16 cellular contexts compared by ENCODE assay signal in genomic region chr2:43467889-43468288, GRCh38.
A peak's percentile ranks its signal among the peaks of the same experiment; 100 is the strongest.
DNase-seq lines count a peak whose midpoint lies in the region; ATAC-seq, FAIRE-seq and TF ChIP-seq lines count a peak whose summit lies in the region.
"Had no signal": no experiment of that assay in that cellular context is flagged by ENCODE, and none has a peak within 500 bp of the region (broad histone marks: within the 10 kb centered on the region; RNA-seq: fewer than 3 reads in every experiment).

No MANE protein-coding gene starts in this region.

- H3K36me3 ChIP-seq in pancreas (no peaks in the 10 kb centered on the region), kidney (ENCODE audit: control insufficient read depth in 1 of 2, insufficient read depth in 2 of 2, low read length in 2 of 2) (no peaks in the 10 kb centered on the region)
- H3K36me3 ChIP-seq: HAP-1 had no signal

- 87 to 93% methylated on average over 3 of the region's 3 CpGs for WGBS in pancreas, 2 donors

- H3K4me3 ChIP-seq in AG10803 (ENCODE audit: low read length) (no peak overlapping the region), pancreas (no peak overlapping the region), kidney (ENCODE audit: low read length in 2 of 2) (no peak overlapping the region)
- H3K4me3 ChIP-seq: HAP-1, spleen had no signal

- intact Hi-C loops in pancreas (cut with DNase I) (no loop called here), cardiac septum (cut with DNase I) (no loop called here), kidney (cut with DNase I) (no loop called here)

- CTCF ChIA-PET in RWPE1 (lab: Yijun Ruan, JAX), result interaction anchor here (0.7 to 0.8 kb wide), 2 partner anchors 26 to 149 kb away, joined by 3 read pairs; no protein-coding TSS in a partner anchor

- H3K27ac ChIP-seq in RWPE1 (no peak overlapping the region), epithelial cell of prostate (peak overlapping the region; percentile 6), pancreas (no peak overlapping the region), kidney (ENCODE audit: low read depth in 2 of 2, low read length in 2 of 2) (no peak overlapping the region)
- H3K27ac ChIP-seq: spleen had no signal

- no peak for TF ChIP-seq CTCF in AG10803 (conservative IDR thresholded peaks at IDR 0.05; ENCODE audit: low read length)
- no peak for TF ChIP-seq CTCF in RWPE1 (conservative IDR thresholded peaks at IDR 0.05; ENCODE audit: low read depth)
- TF ChIP-seq CTCF in pancreas (IDR thresholded peaks at IDR 0.05), result no peak
- TF ChIP-seq CTCF in GM10266 (IDR thresholded peaks at IDR 0.05; ENCODE audit: control insufficient read depth, insufficient read depth, low read depth, missing control alignments), result no peak
- TF ChIP-seq CTCF in kidney (IDR thresholded peaks at IDR 0.05; ENCODE audit: borderline replicate concordance, extremely low read depth, insufficient read depth), result no peak

- H3K9me3 ChIP-seq in pancreas (no peaks in the 10 kb centered on the region), kidney (ENCODE audit: control insufficient read depth in 1 of 2, low read length in 2 of 2) (no peaks in the 10 kb centered on the region)
- H3K9me3 ChIP-seq: HAP-1, spleen had no signal

- no peaks in the 10 kb centered on the region for H3K27me3 ChIP-seq in pancreas
- H3K27me3 ChIP-seq: spleen had no signal

- peak; percentile 47 for FAIRE-seq in pancreas (lab: Jason Lieb, UNC)
- FAIRE-seq in kidney (lab: Jason Lieb, UNC), result no peak
- FAIRE-seq: urothelium cell line had no signal

- H3K9ac ChIP-seq in kidney (ENCODE audit: low read length in 2 of 2), result no peak overlapping the region

- POLR2A ChIA-PET in RWPE1 (lab: Yijun Ruan, JAX; ENCODE audit: low non-redundant PET), result no interaction called here

- H3K4me1 ChIP-seq in pancreas (peaks cover 14 to 16% (median 16%) of the 10 kb centered on the region in 3 donors), kidney (ENCODE audit: control insufficient read depth in 1 of 2, insufficient read depth in 1 of 2, low read depth in 1 of 2, low read length in 2 of 2) (peaks cover 4 to 15% of the 10 kb centered on the region in 2 donors)

- ATAC-seq in pancreas, result no peak
- ATAC-seq in GM18873 (IDR thresholded peaks at IDR 0.05; ENCODE audit: low FRiP score, unreplicated experiment), result no peak

- peak; percentile 77 for DNase-seq in AG10803 (ENCODE audit: low read depth)
- DNase-seq in RWPE1 (ENCODE audit: low spot score), result peak; percentile 26
- DNase-seq in epithelial cell of prostate (ENCODE audit: low read depth, low spot score), result no peak
- DNase-seq in pancreas, result no peak
- no peak for DNase-seq in cardiac septum (ENCODE audit: low spot score)
- DNase-seq in GM10266 (ENCODE audit: extremely low spot score), result no peak
- no peak for DNase-seq in kidney
- DNase-seq: activated B cell treated with CpG ODN at 0.5 μM for 24 hours; activated T-cell treated with anti-CD3 and anti-CD28 coated beads, Interleukin-2, amount 50 U/mL, for 1 hour; DMS79; naive B cell; NCI-H1694; spleen had no signal

Comparison
In these comparisons a context has a peak if more than half of its experiments do, and no peak if none do; other contexts are left out.
1. DNase-seq: peak in AG10803 (single experiment) and RWPE1 (single experiment); none in epithelial cell of prostate (single experiment), pancreas (0 of 6), cardiac septum (single experiment), GM10266 (single experiment) and kidney (single experiment).